9 cellular contexts compared by ENCODE assay signal in the genomic region with DNA sequence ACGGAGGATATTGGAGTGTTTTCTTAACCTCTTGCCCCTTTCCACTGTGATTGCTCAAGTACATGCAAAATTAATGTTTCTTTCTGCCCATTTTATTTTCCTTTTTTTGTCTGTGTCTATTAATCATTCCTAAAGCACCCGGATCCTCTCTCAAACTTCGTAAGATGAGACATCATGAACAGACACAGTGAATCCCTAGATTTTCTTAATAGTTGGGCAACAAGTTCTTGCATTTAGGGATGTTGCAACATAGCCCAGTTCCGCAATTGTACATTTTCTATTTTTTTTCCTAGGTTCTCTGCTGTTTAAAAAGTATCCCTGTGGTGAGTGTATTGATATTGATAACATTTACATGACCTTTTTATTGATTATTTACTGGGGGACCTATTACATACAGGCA. TPM values are rescaled to one million over a fixed set of nuclear protein-coding genes. Genes with fewer than 3 reads are reported as not detected.
A peak's percentile ranks its signal among the peaks of the same experiment; 100 is the strongest.
DNase-seq lines count a peak whose midpoint lies in the region; ATAC-seq and TF ChIP-seq lines count a peak whose summit lies in the region.
"Had no signal": no experiment of that assay in that cellular context is flagged by ENCODE, and none has a peak within 500 bp of the region (broad histone marks: within the 10 kb centered on the region; RNA-seq: fewer than 3 reads in every experiment).

No MANE protein-coding gene starts in this region.

- H3K9me3 ChIP-seq in NT2/D1 (ENCODE audit: insufficient read depth, low read length) (peaks cover 9% of the 10 kb centered on the region; the same call in 1 of the 2 replicates), duodenal mucosa (ENCODE audit: control insufficient read depth in 1 of 2, low read length in 2 of 2) (no peaks in the 10 kb centered on the region), prostate gland (no peaks in the 10 kb centered on the region), adrenal gland (replicated peaks in 1 of 3) (no peaks in the 10 kb centered on the region), gastrocnemius medialis (no peaks in the 10 kb centered on the region)

- H3K27me3 ChIP-seq in GM06990 (replicated peaks; ENCODE audit: control insufficient read depth, insufficient read depth, low read length) (no peaks in the 10 kb centered on the region), NT2/D1 (ENCODE audit: insufficient read depth, insufficient read length) (peaks cover 42% of the 10 kb centered on the region), duodenal mucosa (ENCODE audit: control insufficient read depth in 1 of 2, insufficient read depth in 2 of 2, low read length in 2 of 2) (no peaks in the 10 kb centered on the region), prostate gland (replicated peaks; ENCODE audit: insufficient read depth) (no peaks in the 10 kb centered on the region), adrenal gland (no peaks in the 10 kb centered on the region), gastrocnemius medialis (no peaks in the 10 kb centered on the region)

- TF ChIP-seq POLR2A in prostate gland (IDR thresholded peaks at IDR 0.05), result no peak
- TF ChIP-seq POLR2A in adrenal gland (IDR thresholded peaks at IDR 0.05), result no peak
- no peak for TF ChIP-seq POLR2A in gastrocnemius medialis (IDR thresholded peaks at IDR 0.05)

- no peak for DNase-seq in GM06990 (ENCODE audit: extremely low read depth, insufficient read length)
- no peak for DNase-seq in NT2/D1 (ENCODE audit: low read depth, low spot score)
- DNase-seq in prostate gland (ENCODE audit: low spot score), result no peak
- DNase-seq in adrenal gland, result no peak
- no peak for DNase-seq in gastrocnemius medialis
- DNase-seq in NCI-H187 (lab: John Stamatoyannopoulos, UW), result no peak

- ATAC-seq in gastrocnemius medialis (no peak), HG03139 (IDR thresholded peaks at IDR 0.05; ENCODE audit: unreplicated experiment) (no peak)

- H3K9ac ChIP-seq in NT2/D1 (ENCODE audit: insufficient read length, low read depth), result peak overlapping the region; percentile 45
- peak overlapping the region; percentile 45 to 61 for H3K9ac ChIP-seq in duodenal mucosa (ENCODE audit: low read depth in 1 of 2, low read length in 2 of 2)

- in situ Hi-C loops in gastrocnemius medialis (cut with MboI; ENCODE audit: low sequenced_read_pairs in 4 of 4), result loop anchor here (25.0 kb wide), 3 partner anchors 483 to 583 kb away; no protein-coding TSS in a partner anchor

- H3K4me1 ChIP-seq in NT2/D1 (ENCODE audit: insufficient read depth, insufficient read length) (no peaks in the 10 kb centered on the region), duodenal mucosa (ENCODE audit: control insufficient read depth in 1 of 2, insufficient read depth in 2 of 2, low read length in 2 of 2) (peaks cover 28 to 29% of the 10 kb centered on the region in 2 donors), prostate gland (replicated peaks) (peaks cover 5% of the 10 kb centered on the region), adrenal gland (replicated peaks in 1 of 2) (peaks cover 18 to 36% of the 10 kb centered on the region in 2 donors), gastrocnemius medialis (peaks cover 7 to 12% of the 10 kb centered on the region in 2 donors)

- WGBS in prostate gland, result 54% methylated on average over 4 of the region's 4 CpGs
- 18 to 33% (median 31%) methylated on average over 4 of the region's 4 CpGs for WGBS in adrenal gland, 4 donors

- H3K4me3 ChIP-seq in GM06990 (replicated peaks; ENCODE audit: low read depth, low read length), result peak overlapping the region; percentile 77
- peak overlapping the region; percentile 26 for H3K4me3 ChIP-seq in NT2/D1 (ENCODE audit: insufficient read length, low read depth)
- H3K4me3 ChIP-seq in duodenal mucosa (ENCODE audit: low read depth in 1 of 2, low read length in 2 of 2), result peak overlapping the region; percentile 89 to 94
- no peak overlapping the region for H3K4me3 ChIP-seq in prostate gland
- H3K4me3 ChIP-seq in adrenal gland, result peak overlapping the region in 1 of 4 donors; percentile 72
- peak overlapping the region in 1 of 4 donors; percentile 86 for H3K4me3 ChIP-seq in gastrocnemius medialis

- intact Hi-C loops in prostate gland (cut with DNase I) (loop anchor here (10.0 kb wide), 2 partner anchors 609 to 1721 kb away; partner anchors contain the start of genes SLC43A3 and STX3), adrenal gland (cut with DNase I) (no loop called here), gastrocnemius medialis (cut with DNase I; ENCODE audit: low total_unique reads) (loop anchor here (10.0 kb wide), 1 partner anchor 399 kb away; no protein-coding TSS in a partner anchor)

- H3K36me3 ChIP-seq in GM06990 (ENCODE audit: control insufficient read depth, insufficient read depth, low read length) (no peaks in the 10 kb centered on the region; the same call in 1 of the 2 replicates), NT2/D1 (ENCODE audit: insufficient read depth, insufficient read length, low read length) (no peaks in the 10 kb centered on the region), duodenal mucosa (ENCODE audit: control insufficient read depth in 1 of 2, insufficient read depth in 2 of 2, low read length in 2 of 2) (peaks cover 4 to 9% of the 10 kb centered on the region in 2 donors), prostate gland (no peaks in the 10 kb centered on the region), adrenal gland (replicated peaks in 1 of 2) (peaks cover 0 to 5% of the 10 kb centered on the region in 2 donors), gastrocnemius medialis (no peaks in the 10 kb centered on the region)

- H3K27ac ChIP-seq in duodenal mucosa (ENCODE audit: low read depth, low read length) (no peak overlapping the region), prostate gland (peak overlapping the region; percentile 90 to 95), adrenal gland (peak overlapping the region in 1 of 5 donors; percentile 97), gastrocnemius medialis (no peak overlapping the region)

- TF ChIP-seq CTCF in GM06990 (IDR thresholded peaks at IDR 0.05; ENCODE audit: insufficient read depth, low read length, poor library complexity, severe bottlenecking), result no peak
- no peak for TF ChIP-seq CTCF in prostate gland (IDR thresholded peaks at IDR 0.05)
- no peak for TF ChIP-seq CTCF in adrenal gland (IDR thresholded peaks at IDR 0.05)
- TF ChIP-seq CTCF in gastrocnemius medialis (IDR thresholded peaks at IDR 0.05 in 4 of 5, conservative IDR thresholded peaks at IDR 0.05 in 1 of 5), result no peak

RNA-seq across cellular contexts. Expression of gene FAM111A, which starts 2.9 kb away (rescaled TPM):
- 10 to 100 TPM; 49.5 to 60.3 TPM for total RNA-seq in prostate gland
- 10 to 100 TPM; 15.8 to 40.4 (median 30.1) TPM for total RNA-seq in adrenal gland
- polyA plus RNA-seq in adrenal gland, result 10 to 100 TPM; 13.5 to 92.5 (median 30.7) TPM
- 1 to 10 TPM; 2.0 to 7.0 (median 3.7) TPM for total RNA-seq in gastrocnemius medialis

RNA-seq across cellular contexts. Expression of gene DTX4, which starts 26.4 kb away (rescaled TPM):
- total RNA-seq in prostate gland (10 to 100 TPM in 1 of 2 donors, 1 to 10 TPM in 1; 6.9 to 10.7 TPM), adrenal gland (1 to 10 TPM; 2.2 to 7.8 (median 3.4) TPM), gastrocnemius medialis (under 1 TPM; 0.15 to 0.91 (median 0.47) TPM)
- 1 to 10 TPM; 1.2 to 2.9 (median 2.3) TPM for polyA plus RNA-seq in adrenal gland

RNA-seq across cellular contexts. Expression of gene FAM111B, which starts 38.5 kb away (rescaled TPM):
- 1 to 10 TPM in 1 of 2 donors, under 1 TPM in 1; 0.62 to 1.4 TPM for total RNA-seq in prostate gland
- total RNA-seq in adrenal gland, result 1 to 10 TPM in 3 of 8 donors, under 1 TPM in 4, not detected in 1; 0.26 to 1.7 (median 0.77) TPM
- 1 to 10 TPM in 1 of 3 donors, under 1 TPM in 2; 0.08 to 2.5 (median 0.20) TPM for polyA plus RNA-seq in adrenal gland
- under 1 TPM in 1 of 4 donors, not detected in 3; 0.31 TPM for total RNA-seq in gastrocnemius medialis

RNA-seq across cellular contexts. Expression of gene GLYATL1B, which starts 59.4 kb away (rescaled TPM):
- total RNA-seq in prostate gland, result not detected
- total RNA-seq in adrenal gland, result not detected
- not detected for polyA plus RNA-seq in adrenal gland
- not detected for total RNA-seq in gastrocnemius medialis
- polyA plus RNA-seq: adipose tissue had no signal

Comparison
In these comparisons a context has a peak if more than half of its experiments do, and no peak if none do; other contexts are left out.
1. H3K4me3 ChIP-seq: peak in GM06990 (single experiment), NT2/D1 (single experiment) and duodenal mucosa (2 of 2); none in prostate gland (0 of 2).
2. H3K27ac ChIP-seq: peak in prostate gland (2 of 2); none in duodenal mucosa (single experiment) and gastrocnemius medialis (0 of 4).
3. intact Hi-C loops: an anchor here in prostate gland (10.0 kb wide) and gastrocnemius medialis (10.0 kb wide); none called in adrenal gland.